25 cellular contexts compared by ENCODE assay signal in genomic region chr5:106386287-106386686, GRCh38.
DNase-seq lines count a peak whose midpoint lies in the region; ATAC-seq, FAIRE-seq and TF ChIP-seq lines count a peak whose summit lies in the region.
"Had no signal": no experiment of that assay in that cellular context is flagged by ENCODE, and none has a peak within 500 bp of the region (broad histone marks: within the 10 kb centered on the region; RNA-seq: fewer than 3 reads in every experiment).

No MANE protein-coding gene starts in this region.

- H3K79me2 ChIP-seq in PC-9 (ENCODE audit: low read depth) (no peaks in the 10 kb centered on the region), neural cell (replicated peaks; ENCODE audit: insufficient read depth, low read length) (no peaks in the 10 kb centered on the region)

- H3K4me2 ChIP-seq in A549 (no peak overlapping the region), PC-9 (no peak overlapping the region), neural cell (ENCODE audit: low read length) (no peak overlapping the region)
- H3K4me2 ChIP-seq: BLaER1 treated with 17β-estradiol and CSF1 and Interleukin-3, amounts not matched to agents 10 nM and 100 nM had no signal

- no peak overlapping the region for H3K27ac ChIP-seq in A549
- H3K27ac ChIP-seq in PC-9 = no peak overlapping the region
- H3K27ac ChIP-seq in neural cell (ENCODE audit: low read length) = no peak overlapping the region
- H3K27ac ChIP-seq: 22Rv1; BLaER1 treated with 17β-estradiol and CSF1 and Interleukin-3, amounts not matched to agents 10 nM and 100 nM; C4-2B had no signal

- intact Hi-C loops in PC-9 (cut with micrococcal nuclease; ENCODE audit: unreplicated experiment) = no loop called here
- intact Hi-C loops in head of caudate nucleus (cut with DNase I) = no loop called here

- H4K20me1 ChIP-seq in PC-9 (ENCODE audit: insufficient read depth) (no peaks in the 10 kb centered on the region), neural cell (ENCODE audit: insufficient read depth) (no peaks in the 10 kb centered on the region)
- H4K20me1 ChIP-seq: BLaER1 treated with 17β-estradiol and CSF1 and Interleukin-3, amounts not matched to agents 10 nM and 100 nM had no signal

- H3K4me1 ChIP-seq in A549 (no peaks in the 10 kb centered on the region), PC-9 (replicated peaks; ENCODE audit: insufficient read depth) (no peaks in the 10 kb centered on the region)
- H3K4me1 ChIP-seq: BLaER1 treated with 17β-estradiol and CSF1 and Interleukin-3, amounts not matched to agents 10 nM and 100 nM; Caco-2 had no signal

- TF ChIP-seq POLR2A in A549 (IDR thresholded peaks at IDR 0.05; ENCODE audit: low read length) = no peak

- BruUV-seq in PC-9 (replicated peaks; lab: Mats Ljungman, UMichigan) = no TSS peak

- FAIRE-seq in A549 (lab: Jason Lieb, UNC) (peak; percentile 18), D721Med (lab: Jason Lieb, UNC) (peak; percentile 29)
- FAIRE-seq: GM12878, GM12892, GM18507 had no signal

- CTCF ChIA-PET in A549 (lab: Yijun Ruan, JAX) = no interaction called here
- CTCF ChIA-PET in PC-9 (lab: Charles Lee) = no interaction called here

- H3K9ac ChIP-seq in neural cell (ENCODE audit: low read length) = no peak overlapping the region
- H3K9ac ChIP-seq: BLaER1 treated with 17β-estradiol and CSF1 and Interleukin-3, amounts not matched to agents 10 nM and 100 nM had no signal

- POLR2A ChIA-PET in A549 (lab: Yijun Ruan, JAX) (no interaction called here), PC-9 (lab: Charles Lee; ENCODE audit: unreplicated experiment) (no interaction called here)

- ATAC-seq in A549 = no peak
- ATAC-seq: CD8-positive, alpha-beta T cell; GM12878 had no signal

- no peak for TF ChIP-seq RAD21 in A549 (conservative IDR thresholded peaks at IDR 0.05 in 1 of 2, IDR thresholded peaks at IDR 0.05 in 1 of 2)
- no peak for TF ChIP-seq RAD21 in neural cell (conservative IDR thresholded peaks at IDR 0.05)

- H3K27me3 ChIP-seq in PC-9 (ENCODE audit: insufficient read depth, low read depth) (no peaks in the 10 kb centered on the region), neural cell (ENCODE audit: insufficient read depth, low read depth, low read length) (no peaks in the 10 kb centered on the region)

- 83% methylated on average over 3 of the region's 3 CpGs for WGBS in A549 (ENCODE audit: missing lambda C conversion rate)

- H3F3A ChIP-seq in PC-9 (ENCODE audit: insufficient read depth, low read depth) = no peaks in the 10 kb centered on the region
- H3F3A ChIP-seq in neural cell (ENCODE audit: insufficient read depth, low read length, poor library complexity, severe bottlenecking) = no peaks in the 10 kb centered on the region

- no peaks in the 10 kb centered on the region; the same call in 1 of the 2 replicates for H3K9me2 ChIP-seq in PC-9 (ENCODE audit: insufficient read depth)
- H3K9me2 ChIP-seq in neural cell (ENCODE audit: insufficient read depth, low read length) = peaks cover 4% of the 10 kb centered on the region

- TF ChIP-seq EP300 in A549 (IDR thresholded peaks at IDR 0.05) (no peak), neural cell (conservative IDR thresholded peaks at IDR 0.05; ENCODE audit: poor library complexity, severe bottlenecking) (peak; percentile 70)

- no peak for DNase-seq in A549 (ENCODE audit: low read depth in 1 of 2, low spot score in 1 of 2)
- DNase-seq in D721Med (ENCODE audit: insufficient read length, low spot score) = no peak
- DNase-seq in PC-9 = no peak
- DNase-seq in NCI-H748 treated with DMSO at 0.1 percent for 48 hours (lab: John Stamatoyannopoulos, UW) = no peak
- no peak for DNase-seq in head of caudate nucleus
- DNase-seq in ureter (ENCODE audit: low spot score) = no peak
- DNase-seq: AML-193; Caco-2; Calu3; CD4-positive, alpha-beta T cell; CD8-positive, alpha-beta T cell; DMS 273 treated with DMSO at 0.1 percent for 48 hours; DMS153; DMS53; DMS79; DND-41; EL; GDM1 had no signal

- H2AFZ ChIP-seq in PC-9 (0 out of 2 replicates have a peak overlapping the region, but pooled peaks have one; percentile 31), neural cell (ENCODE audit: low read depth, low read length) (no peak overlapping the region)

- TF ChIP-seq CTCF in A549 (IDR thresholded peaks at IDR 0.05) (no peak), D721Med (IDR thresholded peaks at IDR 0.05; ENCODE audit: insufficient read depth, missing control alignments) (no peak), PC-9 (conservative IDR thresholded peaks at IDR 0.05) (no peak), neural cell (IDR thresholded peaks at IDR 0.05; ENCODE audit: poor library complexity, severe bottlenecking) (no peak)

- no peaks in the 10 kb centered on the region for H3K36me3 ChIP-seq in PC-9 (ENCODE audit: low read depth)
- H3K36me3 ChIP-seq in neural cell (ENCODE audit: insufficient read depth, low read length) = no peaks in the 10 kb centered on the region
- H3K36me3 ChIP-seq: BLaER1 treated with 17β-estradiol and CSF1 and Interleukin-3, amounts not matched to agents 10 nM and 100 nM had no signal

- H3K4me3 ChIP-seq in A549 (no peak overlapping the region), PC-9 (no peak overlapping the region), neural cell (ENCODE audit: low read length) (no peak overlapping the region)
- H3K4me3 ChIP-seq: BLaER1 treated with 17β-estradiol and CSF1 and Interleukin-3, amounts not matched to agents 10 nM and 100 nM; GM12878 had no signal

- H3K9me3 ChIP-seq in A549 = no peaks in the 10 kb centered on the region
- H3K9me3 ChIP-seq in PC-9 (ENCODE audit: insufficient read depth, low read depth) = no peaks in the 10 kb centered on the region
- no peaks in the 10 kb centered on the region for H3K9me3 ChIP-seq in neural cell (ENCODE audit: low read length)
- H3K9me3 ChIP-seq: BLaER1 treated with 17β-estradiol and CSF1 and Interleukin-3, amounts not matched to agents 10 nM and 100 nM; Caco-2 had no signal

TF ChIP-seq in A549, 52 proteins besides CTCF, POLR2A, EP300 and RAD21:
- no peak for TF ChIP-seq FOSL2 (IDR thresholded peaks at IDR 0.05)
- TF ChIP-seq FOSL2 (CRISPR knock-in tag; IDR thresholded peaks at IDR 0.05) = no peak
- no peak for TF ChIP-seq E2F6 (IDR thresholded peaks at IDR 0.05; ENCODE audit: borderline replicate concordance, low read depth)
- no peak for TF ChIP-seq RCOR1 (IDR thresholded peaks at IDR 0.05; ENCODE audit: low read depth, low read length)
- no peak for TF ChIP-seq HOXA7 (CRISPR knock-in tag; IDR thresholded peaks at IDR 0.05)
- no peak for TF ChIP-seq EHMT2 (IDR thresholded peaks at IDR 0.05; ENCODE audit: low read depth)

TF ChIP-seq in neural cell, 6 proteins besides CTCF, POLR2A, EP300 and RAD21:
- TF ChIP-seq SMC3 (conservative IDR thresholded peaks at IDR 0.05; ENCODE audit: poor library complexity) (no peak), POLR2AphosphoS5 (IDR thresholded peaks at IDR 0.05) (peak; percentile 53), MXI1 (conservative IDR thresholded peaks at IDR 0.05; ENCODE audit: poor library complexity, severe bottlenecking) (no peak), EZH2 (IDR thresholded peaks at IDR 0.05; ENCODE audit: borderline replicate concordance, insufficient read depth, low read length, poor library complexity, severe bottlenecking) (no peak), TAF1 (IDR thresholded peaks at IDR 0.05; ENCODE audit: low read depth) (no peak)
- TF ChIP-seq, protein P1, sequence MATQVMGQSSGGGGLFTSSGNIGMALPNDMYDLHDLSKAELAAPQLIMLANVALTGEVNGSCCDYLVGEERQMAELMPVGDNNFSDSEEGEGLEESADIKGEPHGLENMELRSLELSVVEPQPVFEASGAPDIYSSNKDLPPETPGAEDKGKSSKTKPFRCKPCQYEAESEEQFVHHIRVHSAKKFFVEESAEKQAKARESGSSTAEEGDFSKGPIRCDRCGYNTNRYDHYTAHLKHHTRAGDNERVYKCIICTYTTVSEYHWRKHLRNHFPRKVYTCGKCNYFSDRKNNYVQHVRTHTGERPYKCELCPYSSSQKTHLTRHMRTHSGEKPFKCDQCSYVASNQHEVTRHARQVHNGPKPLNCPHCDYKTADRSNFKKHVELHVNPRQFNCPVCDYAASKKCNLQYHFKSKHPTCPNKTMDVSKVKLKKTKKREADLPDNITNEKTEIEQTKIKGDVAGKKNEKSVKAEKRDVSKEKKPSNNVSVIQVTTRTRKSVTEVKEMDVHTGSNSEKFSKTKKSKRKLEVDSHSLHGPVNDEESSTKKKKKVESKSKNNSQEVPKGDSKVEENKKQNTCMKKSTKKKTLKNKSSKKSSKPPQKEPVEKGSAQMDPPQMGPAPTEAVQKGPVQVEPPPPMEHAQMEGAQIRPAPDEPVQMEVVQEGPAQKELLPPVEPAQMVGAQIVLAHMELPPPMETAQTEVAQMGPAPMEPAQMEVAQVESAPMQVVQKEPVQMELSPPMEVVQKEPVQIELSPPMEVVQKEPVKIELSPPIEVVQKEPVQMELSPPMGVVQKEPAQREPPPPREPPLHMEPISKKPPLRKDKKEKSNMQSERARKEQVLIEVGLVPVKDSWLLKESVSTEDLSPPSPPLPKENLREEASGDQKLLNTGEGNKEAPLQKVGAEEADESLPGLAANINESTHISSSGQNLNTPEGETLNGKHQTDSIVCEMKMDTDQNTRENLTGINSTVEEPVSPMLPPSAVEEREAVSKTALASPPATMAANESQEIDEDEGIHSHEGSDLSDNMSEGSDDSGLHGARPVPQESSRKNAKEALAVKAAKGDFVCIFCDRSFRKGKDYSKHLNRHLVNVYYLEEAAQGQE (IDR thresholded peaks at IDR 0.05; ENCODE audit: borderline replicate concordance) = peak; percentile 45
TF ChIP-seq in neural cell: peak in this region for 2.
